ENCODE assay signal across 29 cellular contexts in the genomic region with DNA sequence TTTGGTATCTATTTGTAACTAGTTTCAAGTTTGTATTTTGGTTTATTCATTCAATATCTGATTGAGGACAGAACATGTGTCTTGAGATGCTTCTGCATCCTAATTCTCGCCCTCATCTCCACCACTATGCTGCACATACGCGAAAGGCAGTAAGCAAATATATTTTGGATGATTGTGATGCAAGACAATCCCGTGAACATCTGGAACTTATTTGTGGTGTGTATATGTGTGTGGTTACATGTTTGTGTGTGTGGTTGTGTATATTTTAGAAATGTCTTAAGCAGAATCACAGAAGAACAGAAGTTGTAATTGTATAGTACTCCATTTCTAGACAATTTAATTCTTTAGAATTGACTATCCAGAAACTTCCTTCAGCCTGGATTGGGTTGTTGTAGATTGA.
"Had no signal": no experiment of that assay in that cellular context is flagged by ENCODE, and none has a peak within 500 bp of the region (broad histone marks: within the 10 kb centered on the region; RNA-seq: fewer than 3 reads in every experiment).

No MANE protein-coding gene starts in this region.

- H3K9me3 Mint-ChIP-seq: natural killer cell treated with Interleukin-12 subunit alpha and Interleukin-12 subunit beta and Interleukin-15 and Interleukin-18, amount 100 ng/mL, for 72 hours; stimulated activated naive CD8-positive, alpha-beta T cell treated with anti-CD3 and anti-CD28 coated beads, Interleukin-15, Interleukin-2, amounts not matched to agents 100 ng/mL and 50 ng/mL, for 24 hours had no signal

- H3K27me3 Mint-ChIP-seq: stimulated activated memory B cell treated with anti-CD40 and anti-IgM and Interleukin-4, amounts not matched to agents 10 μg/mL and 1 μg/mL and 100 μg/mL, for 72 hours had no signal

- H3K9me3 ChIP-seq: esophagus muscularis mucosa, gastrocnemius medialis, heart right ventricle, left ventricle myocardium inferior, lower lobe of right lung, pancreas, spleen, testis, tibial nerve, upper lobe of right lung, vagina had no signal

- H3K27ac ChIP-seq: coronary artery, dorsolateral prefrontal cortex, esophagus muscularis mucosa, gastrocnemius medialis, heart right ventricle, left ventricle myocardium inferior, lower lobe of right lung, pancreas, spleen, testis, tibial nerve, upper lobe of right lung, vagina had no signal

- ATAC-seq: gastrocnemius medialis; heart right ventricle; left cardiac atrium; lower lobe of right lung; natural killer cell treated with Interleukin-12 subunit alpha and Interleukin-12 subunit beta and Interleukin-15 and Interleukin-18, amount 100 ng/mL, for 72 hours; pancreas; right cardiac atrium; stimulated activated memory B cell treated with anti-CD40 and anti-IgM and Interleukin-4, amounts not matched to agents 10 μg/mL and 1 μg/mL and 100 μg/mL, for 72 hours; upper lobe of right lung had no signal

- H3K4me1 ChIP-seq: esophagus muscularis mucosa, left ventricle myocardium inferior, pancreas, testis, tibial nerve, vagina had no signal

- H3K27me3 ChIP-seq: dorsolateral prefrontal cortex, esophagus muscularis mucosa, gastrocnemius medialis, heart right ventricle, pancreas, testis, tibial nerve, upper lobe of right lung, vagina had no signal

- H3K4me3 Mint-ChIP-seq: natural killer cell treated with Interleukin-12 subunit alpha and Interleukin-12 subunit beta and Interleukin-15 and Interleukin-18, amount 100 ng/mL, for 72 hours; stimulated activated memory B cell treated with anti-CD40 and anti-IgM and Interleukin-4, amounts not matched to agents 10 μg/mL and 1 μg/mL and 100 μg/mL, for 72 hours; stimulated activated naive CD8-positive, alpha-beta T cell treated with anti-CD3 and anti-CD28 coated beads, Interleukin-15, Interleukin-2, amounts not matched to agents 100 ng/mL and 50 ng/mL, for 24 hours had no signal

- FAIRE-seq: endometrium, kidney, pancreas had no signal

- H3K4me3 ChIP-seq: coronary artery, dorsolateral prefrontal cortex, esophagus muscularis mucosa, gastrocnemius medialis, heart right ventricle, left ventricle myocardium inferior, lower lobe of right lung, pancreas, spleen, testis, tibial nerve, upper lobe of right lung, vagina had no signal

- H3K36me3 ChIP-seq: esophagus muscularis mucosa, gastrocnemius medialis, heart right ventricle, left ventricle myocardium inferior, lower lobe of right lung, pancreas, spleen, tibial nerve, upper lobe of right lung, vagina had no signal

- H3K27ac Mint-ChIP-seq: natural killer cell treated with Interleukin-12 subunit alpha and Interleukin-12 subunit beta and Interleukin-15 and Interleukin-18, amount 100 ng/mL, for 72 hours; progenitor cell of endocrine pancreas; stimulated activated naive CD8-positive, alpha-beta T cell treated with anti-CD3 and anti-CD28 coated beads, Interleukin-15, Interleukin-2, amounts not matched to agents 100 ng/mL and 50 ng/mL, for 24 hours had no signal

- H3K36me3 Mint-ChIP-seq: natural killer cell treated with Interleukin-12 subunit alpha and Interleukin-12 subunit beta and Interleukin-15 and Interleukin-18, amount 100 ng/mL, for 72 hours had no signal

- DNase-seq: dorsolateral prefrontal cortex; effector CD8-positive, alpha-beta T cell; gastrocnemius medialis; heart right ventricle; hypothalamus; kidney; left cardiac atrium; left ventricle myocardium inferior; lower lobe of right lung; mesenchymal stem cell; midbrain; occipital lobe; pancreas; right cardiac atrium; spleen; stimulated activated CD4-positive, alpha-beta T cell treated with anti-CD3 and anti-CD28 coated beads, Interleukin-15, amount 100 ng/mL, for 24 hours; stimulated activated CD4-positive, alpha-beta T cell treated with anti-CD3 and anti-CD28 coated beads, Interleukin-1b, Interleukin-23, amount 100 ng/mL, for 48 hours; stimulated activated CD4-positive, alpha-beta T cell treated with anti-CD3 and anti-CD28 coated beads, Interleukin-4, amount 100 ng/mL, for 24 hours; testis; upper lobe of right lung had no signal
